Comparison of ENCODE assay signal across 27 cellular contexts in the genomic region with DNA sequence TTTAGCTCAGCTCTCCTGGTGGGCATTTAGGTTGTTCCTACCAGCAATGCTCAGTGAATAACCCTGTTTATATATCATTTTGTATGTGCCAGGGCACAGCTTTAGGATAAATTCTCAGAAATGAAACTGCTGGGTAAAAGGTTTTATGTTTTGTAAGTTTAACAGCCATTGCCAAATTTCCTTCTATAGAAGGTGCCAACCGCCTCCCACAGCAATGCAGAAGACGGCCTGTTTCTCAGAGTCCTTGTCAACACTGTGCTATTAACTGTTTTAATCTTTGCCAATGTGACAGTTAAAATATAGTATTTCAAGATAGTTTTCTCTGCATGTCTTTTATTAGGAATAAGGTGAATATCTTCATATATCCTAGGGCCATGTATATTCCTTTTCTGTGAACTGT.
"Had no signal": no experiment of that assay in that cellular context is flagged by ENCODE, and none has a peak within 500 bp of the region (broad histone marks: within the 10 kb centered on the region; RNA-seq: fewer than 3 reads in every experiment).

No MANE protein-coding gene starts in this region.

- H3K4me3 Mint-ChIP-seq: dendritic cell treated with granulocyte-macrophage colony-stimulating factor and Interleukin-4, amounts not matched to agents 40 ng/mL and 50 ng/mL, for 4 days; mesothelial cell of epicardium; naive thymus-derived CD4-positive, alpha-beta T cell; nephron; neural progenitor cell; stimulated activated naive CD8-positive, alpha-beta T cell treated with anti-CD3 and anti-CD28 coated beads, Interleukin-15, amount 100 ng/mL, for 72 hours had no signal

- H3K9me3 Mint-ChIP-seq: dendritic cell treated with granulocyte-macrophage colony-stimulating factor and Interleukin-4, amounts not matched to agents 40 ng/mL and 50 ng/mL, for 4 days; mesothelial cell of epicardium; naive thymus-derived CD4-positive, alpha-beta T cell; nephron; neural progenitor cell; stimulated activated naive CD8-positive, alpha-beta T cell treated with anti-CD3 and anti-CD28 coated beads, Interleukin-15, amount 100 ng/mL, for 72 hours had no signal

- H3K27ac Mint-ChIP-seq: dendritic cell treated with granulocyte-macrophage colony-stimulating factor and Interleukin-4, amounts not matched to agents 40 ng/mL and 50 ng/mL, for 4 days; mesothelial cell of epicardium; naive thymus-derived CD4-positive, alpha-beta T cell; nephron; neural progenitor cell; stimulated activated naive CD8-positive, alpha-beta T cell treated with anti-CD3 and anti-CD28 coated beads, Interleukin-15, amount 100 ng/mL, for 72 hours had no signal

- DNase-seq: effector memory CD4-positive, alpha-beta T cell; foreskin keratinocyte; heart left ventricle; left cardiac atrium; left lung; mesenchymal stem cell; naive thymus-derived CD4-positive, alpha-beta T cell; stimulated activated CD4-positive, alpha-beta T cell treated with anti-CD3 and anti-CD28 coated beads, Interleukin-12 subunit alpha, Interleukin-12 subunit beta, amount 100 ng/mL, for 4 hours; stimulated activated CD4-positive, alpha-beta T cell treated with anti-CD3 and anti-CD28 coated beads, Interleukin-1b, Interleukin-23, amount 100 ng/mL, for 48 hours; stimulated activated CD4-positive, alpha-beta T cell treated with anti-CD3 and anti-CD28 coated beads, Interleukin-4, amount 100 ng/mL, for 1 hour; stimulated activated CD8-positive, alpha-beta memory T cell treated with anti-CD3 and anti-CD28 coated beads, Interleukin-4, amount 100 ng/mL, for 48 hours; stimulated activated naive CD4-positive, alpha-beta T cell; stimulated activated naive CD8-positive, alpha-beta T cell treated with anti-CD3 and anti-CD28 coated beads, Interleukin-15, amount 100 ng/mL, for 72 hours; thyroid gland; trophoblast cell had no signal

- H3K4me3 ChIP-seq: esophagus muscularis mucosa, gastroesophageal sphincter, heart left ventricle, hepatocyte, left lung, neural progenitor cell, prostate gland, right atrium auricular region, smooth muscle cell, thyroid gland had no signal

- H3K27ac ChIP-seq: esophagus muscularis mucosa, foreskin keratinocyte, gastroesophageal sphincter, heart left ventricle, hepatocyte, left lung, neural progenitor cell, parathyroid adenoma, prostate gland, right atrium auricular region, thyroid gland had no signal

- H3K27me3 ChIP-seq: esophagus muscularis mucosa, foreskin keratinocyte, gastroesophageal sphincter, heart left ventricle, hepatocyte, left lung, neural progenitor cell, right atrium auricular region, thyroid gland had no signal

- H3K27me3 Mint-ChIP-seq: naive thymus-derived CD4-positive, alpha-beta T cell; stimulated activated naive CD8-positive, alpha-beta T cell treated with anti-CD3 and anti-CD28 coated beads, Interleukin-15, amount 100 ng/mL, for 72 hours had no signal

- H3K4me1 Mint-ChIP-seq: mesothelial cell of epicardium; naive thymus-derived CD4-positive, alpha-beta T cell; nephron; neural progenitor cell; stimulated activated naive CD8-positive, alpha-beta T cell treated with anti-CD3 and anti-CD28 coated beads, Interleukin-15, amount 100 ng/mL, for 72 hours had no signal

- ATAC-seq: foreskin keratinocyte; gastroesophageal sphincter; heart left ventricle; left cardiac atrium; left lung; naive thymus-derived CD4-positive, alpha-beta T cell; sciatic nerve; stimulated activated naive CD8-positive, alpha-beta T cell treated with anti-CD3 and anti-CD28 coated beads, Interleukin-15, amount 100 ng/mL, for 72 hours had no signal
